ENCODE assay signal across 1 cellular context in the genomic region with DNA sequence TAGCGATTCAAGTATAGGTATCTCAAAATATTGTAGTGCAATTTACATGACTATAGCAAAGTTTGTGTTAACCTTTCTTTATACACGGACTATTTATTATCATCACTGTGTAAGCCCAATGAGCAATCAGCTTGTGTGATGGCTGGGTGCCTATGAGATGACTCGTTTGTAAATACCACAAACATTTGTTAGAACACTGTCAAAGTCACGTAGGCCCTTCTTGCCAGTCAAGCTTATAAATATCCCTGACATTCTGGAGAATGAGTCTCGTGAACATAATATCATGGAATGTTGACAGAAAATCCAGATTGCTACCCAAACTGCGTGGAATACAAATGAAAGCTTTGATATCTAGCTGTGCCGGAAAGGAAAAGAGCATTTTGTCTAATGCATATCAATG.
TF ChIP-seq lines count a peak whose summit lies in the region.

No MANE protein-coding gene starts in this region.

TF ChIP-seq in SK-N-SH, 30 proteins besides CTCF, POLR2A, EP300 and RAD21 (continued from another document):
- TF ChIP-seq, protein P1, sequence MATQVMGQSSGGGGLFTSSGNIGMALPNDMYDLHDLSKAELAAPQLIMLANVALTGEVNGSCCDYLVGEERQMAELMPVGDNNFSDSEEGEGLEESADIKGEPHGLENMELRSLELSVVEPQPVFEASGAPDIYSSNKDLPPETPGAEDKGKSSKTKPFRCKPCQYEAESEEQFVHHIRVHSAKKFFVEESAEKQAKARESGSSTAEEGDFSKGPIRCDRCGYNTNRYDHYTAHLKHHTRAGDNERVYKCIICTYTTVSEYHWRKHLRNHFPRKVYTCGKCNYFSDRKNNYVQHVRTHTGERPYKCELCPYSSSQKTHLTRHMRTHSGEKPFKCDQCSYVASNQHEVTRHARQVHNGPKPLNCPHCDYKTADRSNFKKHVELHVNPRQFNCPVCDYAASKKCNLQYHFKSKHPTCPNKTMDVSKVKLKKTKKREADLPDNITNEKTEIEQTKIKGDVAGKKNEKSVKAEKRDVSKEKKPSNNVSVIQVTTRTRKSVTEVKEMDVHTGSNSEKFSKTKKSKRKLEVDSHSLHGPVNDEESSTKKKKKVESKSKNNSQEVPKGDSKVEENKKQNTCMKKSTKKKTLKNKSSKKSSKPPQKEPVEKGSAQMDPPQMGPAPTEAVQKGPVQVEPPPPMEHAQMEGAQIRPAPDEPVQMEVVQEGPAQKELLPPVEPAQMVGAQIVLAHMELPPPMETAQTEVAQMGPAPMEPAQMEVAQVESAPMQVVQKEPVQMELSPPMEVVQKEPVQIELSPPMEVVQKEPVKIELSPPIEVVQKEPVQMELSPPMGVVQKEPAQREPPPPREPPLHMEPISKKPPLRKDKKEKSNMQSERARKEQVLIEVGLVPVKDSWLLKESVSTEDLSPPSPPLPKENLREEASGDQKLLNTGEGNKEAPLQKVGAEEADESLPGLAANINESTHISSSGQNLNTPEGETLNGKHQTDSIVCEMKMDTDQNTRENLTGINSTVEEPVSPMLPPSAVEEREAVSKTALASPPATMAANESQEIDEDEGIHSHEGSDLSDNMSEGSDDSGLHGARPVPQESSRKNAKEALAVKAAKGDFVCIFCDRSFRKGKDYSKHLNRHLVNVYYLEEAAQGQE (IDR thresholded peaks at IDR 0.05; ENCODE audit: low read depth, low read length) = no peak
- TF ChIP-seq NFIC (IDR thresholded peaks at IDR 0.05; ENCODE audit: borderline replicate concordance) (no peak), TEAD4 (IDR thresholded peaks at IDR 0.05; ENCODE audit: borderline replicate concordance, insufficient read depth) (no peak), SIN3A (IDR thresholded peaks at IDR 0.05; ENCODE audit: borderline replicate concordance, low read depth, low read length) (no peak), SMC3 (IDR thresholded peaks at IDR 0.05; ENCODE audit: low read depth, low read length) (no peak), RFX5 (IDR thresholded peaks at IDR 0.05; ENCODE audit: low read length) (no peak), RCOR1 (IDR thresholded peaks at IDR 0.05; ENCODE audit: low read length) (no peak)
